In the genomic region with DNA sequence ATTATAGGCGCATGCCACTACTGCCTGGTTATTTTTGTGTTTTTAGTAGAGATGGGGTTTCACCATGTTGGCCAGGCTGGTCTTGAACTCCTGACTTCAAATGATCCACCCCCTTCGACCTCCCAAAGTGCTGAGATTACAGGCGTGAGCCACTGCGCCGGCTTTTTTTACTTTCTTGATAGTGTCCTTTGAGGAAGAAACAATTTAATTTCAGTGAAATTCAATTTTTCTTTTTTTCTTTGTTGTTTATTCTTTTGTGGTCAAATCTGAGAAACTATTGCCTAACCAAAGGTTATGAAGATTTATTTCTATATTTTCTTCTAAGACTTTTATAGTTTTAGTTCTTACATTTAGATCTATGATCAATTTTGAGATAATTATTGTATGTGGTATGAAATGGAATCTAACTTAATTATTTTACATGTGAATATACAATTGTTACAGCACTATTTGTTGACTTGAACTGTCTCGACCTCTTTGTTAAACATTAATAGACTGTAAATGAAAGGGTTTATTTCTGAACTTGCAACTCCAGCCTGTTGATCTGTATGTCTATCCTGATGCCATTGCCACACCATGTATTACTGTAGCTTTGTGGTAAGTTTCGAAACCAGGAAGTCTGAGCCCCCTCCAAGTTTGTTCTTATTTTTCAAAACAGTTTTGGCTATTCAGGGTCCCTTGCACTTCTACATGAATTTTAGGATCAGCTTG, we compare ENCODE assay signal across 1 cellular context.
TF ChIP-seq lines count a peak whose summit lies in the region.

No MANE protein-coding gene starts in this region.

TF ChIP-seq in HepG2, 621 proteins besides CTCF, POLR2A, EP300 and RAD21 (continued from another document and continues in another):
- TF ChIP-seq, protein P1, sequence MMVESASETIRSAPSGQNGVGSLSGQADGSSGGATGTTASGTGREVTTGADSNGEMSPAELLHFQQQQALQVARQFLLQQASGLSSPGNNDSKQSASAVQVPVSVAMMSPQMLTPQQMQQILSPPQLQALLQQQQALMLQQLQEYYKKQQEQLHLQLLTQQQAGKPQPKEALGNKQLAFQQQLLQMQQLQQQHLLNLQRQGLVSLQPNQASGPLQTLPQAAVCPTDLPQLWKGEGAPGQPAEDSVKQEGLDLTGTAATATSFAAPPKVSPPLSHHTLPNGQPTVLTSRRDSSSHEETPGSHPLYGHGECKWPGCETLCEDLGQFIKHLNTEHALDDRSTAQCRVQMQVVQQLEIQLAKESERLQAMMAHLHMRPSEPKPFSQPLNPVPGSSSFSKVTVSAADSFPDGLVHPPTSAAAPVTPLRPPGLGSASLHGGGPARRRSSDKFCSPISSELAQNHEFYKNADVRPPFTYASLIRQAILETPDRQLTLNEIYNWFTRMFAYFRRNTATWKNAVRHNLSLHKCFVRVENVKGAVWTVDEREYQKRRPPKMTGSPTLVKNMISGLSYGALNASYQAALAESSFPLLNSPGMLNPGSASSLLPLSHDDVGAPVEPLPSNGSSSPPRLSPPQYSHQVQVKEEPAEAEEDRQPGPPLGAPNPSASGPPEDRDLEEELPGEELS (CRISPR knock-in tag; IDR thresholded peaks at IDR 0.05) = peak; percentile 89
- TF ChIP-seq, protein P2, sequence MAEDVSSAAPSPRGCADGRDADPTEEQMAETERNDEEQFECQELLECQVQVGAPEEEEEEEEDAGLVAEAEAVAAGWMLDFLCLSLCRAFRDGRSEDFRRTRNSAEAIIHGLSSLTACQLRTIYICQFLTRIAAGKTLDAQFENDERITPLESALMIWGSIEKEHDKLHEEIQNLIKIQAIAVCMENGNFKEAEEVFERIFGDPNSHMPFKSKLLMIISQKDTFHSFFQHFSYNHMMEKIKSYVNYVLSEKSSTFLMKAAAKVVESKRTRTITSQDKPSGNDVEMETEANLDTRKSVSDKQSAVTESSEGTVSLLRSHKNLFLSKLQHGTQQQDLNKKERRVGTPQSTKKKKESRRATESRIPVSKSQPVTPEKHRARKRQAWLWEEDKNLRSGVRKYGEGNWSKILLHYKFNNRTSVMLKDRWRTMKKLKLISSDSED (CRISPR knock-in tag; IDR thresholded peaks at IDR 0.05) = no peak
- TF ChIP-seq, protein P3, sequence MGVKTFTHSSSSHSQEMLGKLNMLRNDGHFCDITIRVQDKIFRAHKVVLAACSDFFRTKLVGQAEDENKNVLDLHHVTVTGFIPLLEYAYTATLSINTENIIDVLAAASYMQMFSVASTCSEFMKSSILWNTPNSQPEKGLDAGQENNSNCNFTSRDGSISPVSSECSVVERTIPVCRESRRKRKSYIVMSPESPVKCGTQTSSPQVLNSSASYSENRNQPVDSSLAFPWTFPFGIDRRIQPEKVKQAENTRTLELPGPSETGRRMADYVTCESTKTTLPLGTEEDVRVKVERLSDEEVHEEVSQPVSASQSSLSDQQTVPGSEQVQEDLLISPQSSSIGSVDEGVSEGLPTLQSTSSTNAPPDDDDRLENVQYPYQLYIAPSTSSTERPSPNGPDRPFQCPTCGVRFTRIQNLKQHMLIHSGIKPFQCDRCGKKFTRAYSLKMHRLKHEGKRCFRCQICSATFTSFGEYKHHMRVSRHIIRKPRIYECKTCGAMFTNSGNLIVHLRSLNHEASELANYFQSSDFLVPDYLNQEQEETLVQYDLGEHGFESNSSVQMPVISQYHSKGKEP (CRISPR knock-in tag; IDR thresholded peaks at IDR 0.05) = no peak
- TF ChIP-seq, protein P4, sequence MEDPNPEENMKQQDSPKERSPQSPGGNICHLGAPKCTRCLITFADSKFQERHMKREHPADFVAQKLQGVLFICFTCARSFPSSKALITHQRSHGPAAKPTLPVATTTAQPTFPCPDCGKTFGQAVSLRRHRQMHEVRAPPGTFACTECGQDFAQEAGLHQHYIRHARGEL (CRISPR knock-in tag; IDR thresholded peaks at IDR 0.05) = no peak
- TF ChIP-seq CAMTA2 (CRISPR knock-in tag; IDR thresholded peaks at IDR 0.05; ENCODE audit: borderline replicate concordance) = no peak
- TF ChIP-seq SMARCC2 (IDR thresholded peaks at IDR 0.05) = no peak
- TF ChIP-seq PHF5A (CRISPR knock-in tag; IDR thresholded peaks at IDR 0.05; ENCODE audit: low read depth, unreplicated experiment) = no peak
- TF ChIP-seq, protein P5, sequence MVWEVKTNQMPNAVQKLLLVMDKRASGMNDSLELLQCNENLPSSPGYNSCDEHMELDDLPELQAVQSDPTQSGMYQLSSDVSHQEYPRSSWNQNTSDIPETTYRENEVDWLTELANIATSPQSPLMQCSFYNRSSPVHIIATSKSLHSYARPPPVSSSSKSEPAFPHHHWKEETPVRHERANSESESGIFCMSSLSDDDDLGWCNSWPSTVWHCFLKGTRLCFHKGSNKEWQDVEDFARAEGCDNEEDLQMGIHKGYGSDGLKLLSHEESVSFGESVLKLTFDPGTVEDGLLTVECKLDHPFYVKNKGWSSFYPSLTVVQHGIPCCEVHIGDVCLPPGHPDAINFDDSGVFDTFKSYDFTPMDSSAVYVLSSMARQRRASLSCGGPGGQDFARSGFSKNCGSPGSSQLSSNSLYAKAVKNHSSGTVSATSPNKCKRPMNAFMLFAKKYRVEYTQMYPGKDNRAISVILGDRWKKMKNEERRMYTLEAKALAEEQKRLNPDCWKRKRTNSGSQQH (CRISPR knock-in tag; IDR thresholded peaks at IDR 0.05; ENCODE audit: low read depth) = no peak
- no peak for TF ChIP-seq HNRNPH1 (optimal IDR thresholded peaks at IDR 0.05; ENCODE audit: low read depth, low read length)
- TF ChIP-seq, protein P6, sequence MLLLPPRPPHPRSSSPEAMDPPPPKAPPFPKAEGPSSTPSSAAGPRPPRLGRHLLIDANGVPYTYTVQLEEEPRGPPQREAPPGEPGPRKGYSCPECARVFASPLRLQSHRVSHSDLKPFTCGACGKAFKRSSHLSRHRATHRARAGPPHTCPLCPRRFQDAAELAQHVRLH (CRISPR knock-in tag; IDR thresholded peaks at IDR 0.05; ENCODE audit: borderline replicate concordance, low read depth) = no peak
- TF ChIP-seq SP2 (CRISPR knock-in tag; IDR thresholded peaks at IDR 0.05) = no peak
- peak; percentile 85; the same call in 1 of the 2 replicates for TF ChIP-seq HMG20A (CRISPR knock-in tag; IDR thresholded peaks at IDR 0.05; ENCODE audit: borderline replicate concordance)
- TF ChIP-seq, protein P7, sequence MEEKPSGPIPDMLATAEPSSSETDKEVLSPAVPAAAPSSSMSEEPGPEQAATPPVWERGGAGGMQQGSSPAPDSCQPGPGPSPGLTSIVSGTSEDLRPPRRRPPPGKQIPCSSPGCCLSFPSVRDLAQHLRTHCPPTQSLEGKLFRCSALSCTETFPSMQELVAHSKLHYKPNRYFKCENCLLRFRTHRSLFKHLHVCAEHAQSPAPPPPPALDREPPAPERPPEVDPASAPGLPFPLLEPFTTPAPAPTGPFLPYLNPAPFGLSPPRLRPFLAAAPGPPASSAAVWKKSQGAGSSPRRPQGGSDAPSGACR (CRISPR knock-in tag; IDR thresholded peaks at IDR 0.05) = no peak
- no peak for TF ChIP-seq ZFX (CRISPR knock-in tag; IDR thresholded peaks at IDR 0.05; ENCODE audit: low read depth)
- TF ChIP-seq HES4 (CRISPR knock-in tag; IDR thresholded peaks at IDR 0.05; ENCODE audit: borderline replicate concordance) = no peak
- TF ChIP-seq, protein P8, sequence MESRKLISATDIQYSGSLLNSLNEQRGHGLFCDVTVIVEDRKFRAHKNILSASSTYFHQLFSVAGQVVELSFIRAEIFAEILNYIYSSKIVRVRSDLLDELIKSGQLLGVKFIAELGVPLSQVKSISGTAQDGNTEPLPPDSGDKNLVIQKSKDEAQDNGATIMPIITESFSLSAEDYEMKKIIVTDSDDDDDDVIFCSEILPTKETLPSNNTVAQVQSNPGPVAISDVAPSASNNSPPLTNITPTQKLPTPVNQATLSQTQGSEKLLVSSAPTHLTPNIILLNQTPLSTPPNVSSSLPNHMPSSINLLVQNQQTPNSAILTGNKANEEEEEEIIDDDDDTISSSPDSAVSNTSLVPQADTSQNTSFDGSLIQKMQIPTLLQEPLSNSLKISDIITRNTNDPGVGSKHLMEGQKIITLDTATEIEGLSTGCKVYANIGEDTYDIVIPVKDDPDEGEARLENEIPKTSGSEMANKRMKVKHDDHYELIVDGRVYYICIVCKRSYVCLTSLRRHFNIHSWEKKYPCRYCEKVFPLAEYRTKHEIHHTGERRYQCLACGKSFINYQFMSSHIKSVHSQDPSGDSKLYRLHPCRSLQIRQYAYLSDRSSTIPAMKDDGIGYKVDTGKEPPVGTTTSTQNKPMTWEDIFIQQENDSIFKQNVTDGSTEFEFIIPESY (CRISPR knock-in tag; IDR thresholded peaks at IDR 0.05) = no peak
- TF ChIP-seq NR2F1 (CRISPR knock-in tag; IDR thresholded peaks at IDR 0.05) = peak; percentile 39 to 95; a peak in 2 of 4 replicates
- TF ChIP-seq MTA3 (CRISPR knock-in tag; IDR thresholded peaks at IDR 0.05) = no peak
- TF ChIP-seq SP4 (CRISPR knock-in tag; IDR thresholded peaks at IDR 0.05) = no peak
- TF ChIP-seq, protein P9, sequence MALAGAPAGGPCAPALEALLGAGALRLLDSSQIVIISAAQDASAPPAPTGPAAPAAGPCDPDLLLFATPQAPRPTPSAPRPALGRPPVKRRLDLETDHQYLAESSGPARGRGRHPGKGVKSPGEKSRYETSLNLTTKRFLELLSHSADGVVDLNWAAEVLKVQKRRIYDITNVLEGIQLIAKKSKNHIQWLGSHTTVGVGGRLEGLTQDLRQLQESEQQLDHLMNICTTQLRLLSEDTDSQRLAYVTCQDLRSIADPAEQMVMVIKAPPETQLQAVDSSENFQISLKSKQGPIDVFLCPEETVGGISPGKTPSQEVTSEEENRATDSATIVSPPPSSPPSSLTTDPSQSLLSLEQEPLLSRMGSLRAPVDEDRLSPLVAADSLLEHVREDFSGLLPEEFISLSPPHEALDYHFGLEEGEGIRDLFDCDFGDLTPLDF (CRISPR knock-in tag; IDR thresholded peaks at IDR 0.05) = no peak
- TF ChIP-seq MTF2 (CRISPR knock-in tag; IDR thresholded peaks at IDR 0.05; ENCODE audit: borderline replicate concordance) = no peak
- TF ChIP-seq FOXP1 (IDR thresholded peaks at IDR 0.05) = no peak
- peak; percentile 91 for TF ChIP-seq FOXP1 (CRISPR knock-in tag; IDR thresholded peaks at IDR 0.05)
- no peak for TF ChIP-seq NBN (conservative IDR thresholded peaks at IDR 0.05)
- no peak for TF ChIP-seq ZFP36 (IDR thresholded peaks at IDR 0.05; ENCODE audit: borderline replicate concordance, low read depth, low read length, partially characterized antibody)
- TF ChIP-seq CBFB (CRISPR knock-in tag; IDR thresholded peaks at IDR 0.05) = 0 out of 2 replicates have a peak, but pooled peaks have one; percentile 36
- no peak for TF ChIP-seq NFIB (CRISPR knock-in tag; IDR thresholded peaks at IDR 0.05; ENCODE audit: borderline replicate concordance)
- TF ChIP-seq ADNP (CRISPR knock-in tag; IDR thresholded peaks at IDR 0.05) = no peak
- TF ChIP-seq, protein P10, sequence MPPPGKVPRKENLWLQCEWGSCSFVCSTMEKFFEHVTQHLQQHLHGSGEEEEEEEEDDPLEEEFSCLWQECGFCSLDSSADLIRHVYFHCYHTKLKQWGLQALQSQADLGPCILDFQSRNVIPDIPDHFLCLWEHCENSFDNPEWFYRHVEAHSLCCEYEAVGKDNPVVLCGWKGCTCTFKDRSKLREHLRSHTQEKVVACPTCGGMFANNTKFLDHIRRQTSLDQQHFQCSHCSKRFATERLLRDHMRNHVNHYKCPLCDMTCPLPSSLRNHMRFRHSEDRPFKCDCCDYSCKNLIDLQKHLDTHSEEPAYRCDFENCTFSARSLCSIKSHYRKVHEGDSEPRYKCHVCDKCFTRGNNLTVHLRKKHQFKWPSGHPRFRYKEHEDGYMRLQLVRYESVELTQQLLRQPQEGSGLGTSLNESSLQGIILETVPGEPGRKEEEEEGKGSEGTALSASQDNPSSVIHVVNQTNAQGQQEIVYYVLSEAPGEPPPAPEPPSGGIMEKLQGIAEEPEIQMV (CRISPR knock-in tag; IDR thresholded peaks at IDR 0.05; ENCODE audit: low read depth) = no peak
- TF ChIP-seq NCOR1 (IDR thresholded peaks at IDR 0.05; ENCODE audit: borderline replicate concordance, low read length) = peak; percentile 90
- no peak; the same call in 1 of the 2 replicates for TF ChIP-seq SIX1 (CRISPR knock-in tag; IDR thresholded peaks at IDR 0.05; ENCODE audit: borderline replicate concordance)
- TF ChIP-seq, protein P11, sequence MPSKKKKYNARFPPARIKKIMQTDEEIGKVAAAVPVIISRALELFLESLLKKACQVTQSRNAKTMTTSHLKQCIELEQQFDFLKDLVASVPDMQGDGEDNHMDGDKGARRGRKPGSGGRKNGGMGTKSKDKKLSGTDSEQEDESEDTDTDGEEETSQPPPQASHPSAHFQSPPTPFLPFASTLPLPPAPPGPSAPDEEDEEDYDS (CRISPR knock-in tag; IDR thresholded peaks at IDR 0.05) = no peak
- TF ChIP-seq, protein P12, sequence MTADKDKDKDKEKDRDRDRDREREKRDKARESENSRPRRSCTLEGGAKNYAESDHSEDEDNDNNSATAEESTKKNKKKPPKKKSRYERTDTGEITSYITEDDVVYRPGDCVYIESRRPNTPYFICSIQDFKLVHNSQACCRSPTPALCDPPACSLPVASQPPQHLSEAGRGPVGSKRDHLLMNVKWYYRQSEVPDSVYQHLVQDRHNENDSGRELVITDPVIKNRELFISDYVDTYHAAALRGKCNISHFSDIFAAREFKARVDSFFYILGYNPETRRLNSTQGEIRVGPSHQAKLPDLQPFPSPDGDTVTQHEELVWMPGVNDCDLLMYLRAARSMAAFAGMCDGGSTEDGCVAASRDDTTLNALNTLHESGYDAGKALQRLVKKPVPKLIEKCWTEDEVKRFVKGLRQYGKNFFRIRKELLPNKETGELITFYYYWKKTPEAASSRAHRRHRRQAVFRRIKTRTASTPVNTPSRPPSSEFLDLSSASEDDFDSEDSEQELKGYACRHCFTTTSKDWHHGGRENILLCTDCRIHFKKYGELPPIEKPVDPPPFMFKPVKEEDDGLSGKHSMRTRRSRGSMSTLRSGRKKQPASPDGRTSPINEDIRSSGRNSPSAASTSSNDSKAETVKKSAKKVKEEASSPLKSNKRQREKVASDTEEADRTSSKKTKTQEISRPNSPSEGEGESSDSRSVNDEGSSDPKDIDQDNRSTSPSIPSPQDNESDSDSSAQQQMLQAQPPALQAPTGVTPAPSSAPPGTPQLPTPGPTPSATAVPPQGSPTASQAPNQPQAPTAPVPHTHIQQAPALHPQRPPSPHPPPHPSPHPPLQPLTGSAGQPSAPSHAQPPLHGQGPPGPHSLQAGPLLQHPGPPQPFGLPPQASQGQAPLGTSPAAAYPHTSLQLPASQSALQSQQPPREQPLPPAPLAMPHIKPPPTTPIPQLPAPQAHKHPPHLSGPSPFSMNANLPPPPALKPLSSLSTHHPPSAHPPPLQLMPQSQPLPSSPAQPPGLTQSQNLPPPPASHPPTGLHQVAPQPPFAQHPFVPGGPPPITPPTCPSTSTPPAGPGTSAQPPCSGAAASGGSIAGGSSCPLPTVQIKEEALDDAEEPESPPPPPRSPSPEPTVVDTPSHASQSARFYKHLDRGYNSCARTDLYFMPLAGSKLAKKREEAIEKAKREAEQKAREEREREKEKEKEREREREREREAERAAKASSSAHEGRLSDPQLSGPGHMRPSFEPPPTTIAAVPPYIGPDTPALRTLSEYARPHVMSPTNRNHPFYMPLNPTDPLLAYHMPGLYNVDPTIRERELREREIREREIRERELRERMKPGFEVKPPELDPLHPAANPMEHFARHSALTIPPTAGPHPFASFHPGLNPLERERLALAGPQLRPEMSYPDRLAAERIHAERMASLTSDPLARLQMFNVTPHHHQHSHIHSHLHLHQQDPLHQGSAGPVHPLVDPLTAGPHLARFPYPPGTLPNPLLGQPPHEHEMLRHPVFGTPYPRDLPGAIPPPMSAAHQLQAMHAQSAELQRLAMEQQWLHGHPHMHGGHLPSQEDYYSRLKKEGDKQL (CRISPR knock-in tag; IDR thresholded peaks at IDR 0.05; ENCODE audit: low read depth) = 0 out of 2 replicates have a peak, but pooled peaks have one; percentile 42
- no peak for TF ChIP-seq ZBTB20 (CRISPR knock-in tag; IDR thresholded peaks at IDR 0.05; ENCODE audit: borderline replicate concordance, low read depth)
- no peak for TF ChIP-seq AGO1 (IDR thresholded peaks at IDR 0.05; ENCODE audit: low read depth, low read length, poor library complexity, severe bottlenecking)
- no peak for TF ChIP-seq MAZ (IDR thresholded peaks at IDR 0.05; ENCODE audit: borderline replicate concordance, low read depth, low read length)
- no peak for TF ChIP-seq MAZ (CRISPR knock-in tag; IDR thresholded peaks at IDR 0.05; ENCODE audit: low read depth)
- TF ChIP-seq POLR2AphosphoS5 (IDR thresholded peaks at IDR 0.05; ENCODE audit: low read depth, low read length) = no peak
- no peak for TF ChIP-seq HDAC1 (CRISPR knock-in tag; IDR thresholded peaks at IDR 0.05)
